ENCODE assay signal across 14 cellular contexts in the genomic region with DNA sequence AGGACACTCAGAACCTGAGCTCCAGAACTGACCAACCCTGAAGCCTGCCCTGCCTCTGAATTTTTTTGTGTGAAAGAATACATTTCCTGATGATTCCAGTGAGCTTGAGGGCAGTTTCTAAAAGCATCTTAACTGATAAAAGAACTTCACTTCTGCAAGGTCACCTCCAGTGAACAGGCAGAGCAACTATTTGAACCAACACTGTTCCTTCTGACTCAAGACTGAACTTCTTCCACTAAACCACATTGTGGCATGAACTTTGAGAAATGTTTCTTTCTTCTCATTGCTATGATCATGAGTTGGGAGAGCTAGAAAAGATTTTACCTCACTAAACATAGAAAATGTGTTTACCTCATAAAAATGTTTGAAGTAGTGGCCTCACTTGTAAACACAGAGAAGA.
DNase-seq lines count a peak whose midpoint lies in the region; ATAC-seq, FAIRE-seq and TF ChIP-seq lines count a peak whose summit lies in the region.
"Had no signal": no experiment of that assay in that cellular context is flagged by ENCODE, and none has a peak within 500 bp of the region (broad histone marks: within the 10 kb centered on the region; RNA-seq: fewer than 3 reads in every experiment).

No MANE protein-coding gene starts in this region.

- TF ChIP-seq POLR2A in GM12892 (IDR thresholded peaks at IDR 0.05; ENCODE audit: low read depth, low read length) (no peak), GM12878 (IDR thresholded peaks at IDR 0.05; ENCODE audit: low read depth, low read length) (no peak)

- intact Hi-C loops in GM12878 (cut with micrococcal nuclease; ENCODE audit: unreplicated experiment): no loop called here
- intact Hi-C loops in Caco-2 (cut with micrococcal nuclease; ENCODE audit: unreplicated experiment): no loop called here
- intact Hi-C loops in head of caudate nucleus (cut with DNase I): no loop called here

- H3K27me3 ChIP-seq in GM12878 (replicated peaks in 1 of 2; ENCODE audit: control insufficient read depth in 2 of 2, insufficient read depth in 2 of 2, low read length in 1 of 2) (no peaks in the 10 kb centered on the region), Caco-2 (replicated peaks; ENCODE audit: control insufficient read depth, insufficient read depth, low read length) (no peaks in the 10 kb centered on the region)
- H3K27me3 ChIP-seq: sigmoid colon, SJSA1 had no signal

- H3K4me3 Mint-ChIP-seq in Caco-2 (ENCODE audit: unreplicated experiment): no peak overlapping the region
- H3K4me3 Mint-ChIP-seq: CD4-positive, CD25-positive, alpha-beta regulatory T cell; H9 had no signal

- peak; percentile 67 for FAIRE-seq in GM12892 (lab: Jason Lieb, UNC)
- FAIRE-seq in GM12878 (lab: Jason Lieb, UNC): peak; percentile 52

- ATAC-seq in GM19395 (IDR thresholded peaks at IDR 0.05; ENCODE audit: unreplicated experiment): peak; percentile 74
- peak; percentile 60 for ATAC-seq in HG03378 (IDR thresholded peaks at IDR 0.05; ENCODE audit: unreplicated experiment)
- peak; percentile 77 for ATAC-seq in GM12878
- no peak for ATAC-seq in GM18873 (IDR thresholded peaks at IDR 0.05; ENCODE audit: low FRiP score, unreplicated experiment)

- no peaks in the 10 kb centered on the region for H3K4me1 Mint-ChIP-seq in Caco-2 (ENCODE audit: low read depth, unreplicated experiment)
- H3K4me1 Mint-ChIP-seq: H9 had no signal

- H3K9me3 ChIP-seq in GM12878 (replicated peaks; ENCODE audit: control insufficient read depth, insufficient read depth, low read length) (no peaks in the 10 kb centered on the region), Caco-2 (no peaks in the 10 kb centered on the region)
- H3K9me3 ChIP-seq: sigmoid colon, SJSA1 had no signal

- no peaks in the 10 kb centered on the region for H3K9me3 Mint-ChIP-seq in Caco-2 (ENCODE audit: unreplicated experiment)
- H3K9me3 Mint-ChIP-seq: CD4-positive, CD25-positive, alpha-beta regulatory T cell; H9 had no signal

- no peak for TF ChIP-seq RAD21 in GM12878 (IDR thresholded peaks at IDR 0.05; ENCODE audit: insufficient read depth, low read depth, low read length)

- peak in 1 of 2 experiments; percentile 16; a peak in 1 of 4 replicates for TF ChIP-seq EP300 in GM12878 (IDR thresholded peaks at IDR 0.05; ENCODE audit: borderline replicate concordance in 1 of 2, control insufficient read depth in 1 of 2, low read depth in 2 of 2, low read length in 2 of 2)

- no TSS peak for BruUV-seq in GM12878 (replicated peaks; lab: Mats Ljungman, UMichigan)
- no TSS peak for BruUV-seq in Caco-2 (replicated peaks; lab: Mats Ljungman, UMichigan)

- H3K4me1 ChIP-seq in GM12878 (ENCODE audit: control insufficient read depth, insufficient read depth, low read length) (peaks cover 26% of the 10 kb centered on the region), Caco-2 (0 out of 2 replicates have a peak, but pooled peaks cover 4% of the 10 kb centered on the region)
- H3K4me1 ChIP-seq: sigmoid colon, SJSA1 had no signal

- H3K4me2 ChIP-seq in GM12878 (ENCODE audit: control insufficient read depth, insufficient read depth): peak overlapping the region; percentile 69

- peak overlapping the region; percentile 62 for H3K27ac ChIP-seq in GM12878 (ENCODE audit: control insufficient read depth, insufficient read depth)
- H3K27ac ChIP-seq: sigmoid colon, SJSA1 had no signal

- no peaks in the 10 kb centered on the region for H3K27me3 Mint-ChIP-seq in Caco-2 (ENCODE audit: insufficient read depth, unreplicated experiment)
- H3K27me3 Mint-ChIP-seq: CD4-positive, CD25-positive, alpha-beta regulatory T cell had no signal

- H3K36me3 Mint-ChIP-seq in Caco-2 (ENCODE audit: insufficient read depth, unreplicated experiment): no peaks in the 10 kb centered on the region

- H3K79me2 ChIP-seq in GM12878 (ENCODE audit: control insufficient read depth, insufficient read depth, low read length): peaks cover 47% of the 10 kb centered on the region

- H3K36me3 ChIP-seq in GM12878 (ENCODE audit: control insufficient read depth in 2 of 2, insufficient read depth in 2 of 2, low read length in 1 of 2) (peaks cover 0 to 9% of the 10 kb centered on the region in 2 experiments; a peak in 2 of 4 replicates), Caco-2 (ENCODE audit: control insufficient read depth, insufficient read depth, low read length) (no peaks in the 10 kb centered on the region)
- H3K36me3 ChIP-seq: sigmoid colon, SJSA1 had no signal

- no peak overlapping the region for H2AFZ ChIP-seq in GM12878 (ENCODE audit: control insufficient read depth, low read depth, low read length)

- H3K27ac Mint-ChIP-seq in Caco-2 (ENCODE audit: unreplicated experiment): no peak overlapping the region
- H3K27ac Mint-ChIP-seq: H9 had no signal

- SMC1A ChIA-PET in GM12878 (lab: Charles Lee; ENCODE audit: uncharacterized antibody, unreplicated experiment): interaction anchor here (0.8 to 35.8 kb wide), 6 partner anchors 6 to 85 kb away, joined by 4 to 945 read pairs (median 222); partner anchors contain the start of gene SERTAD2

- H4K20me1 ChIP-seq in GM12878 (ENCODE audit: control insufficient read depth, insufficient read depth): no peaks in the 10 kb centered on the region

- TF ChIP-seq CTCF in GM12878 (IDR thresholded peaks at IDR 0.05 in 2 of 3, conservative IDR thresholded peaks at IDR 0.05 in 1 of 3; ENCODE audit: control insufficient read depth in 2 of 3, extremely low read depth in 1 of 3, insufficient read depth in 1 of 3, low read depth in 3 of 3, low read length in 3 of 3) (no peak), Caco-2 (IDR thresholded peaks at IDR 0.05; ENCODE audit: insufficient read depth in 1 of 2, low read depth in 1 of 2, low read length in 1 of 2, severe bottlenecking in 1 of 2, unreplicated experiment in 1 of 2) (no peak)

- CTCF ChIA-PET in GM12878 (lab: Yijun Ruan, JAX): interaction anchor here (1.1 to 4.4 kb wide), 5 partner anchors 10 to 91 kb away, joined by 3 to 24 read pairs (median 8); no protein-coding TSS in a partner anchor
- CTCF ChIA-PET in Caco-2 (lab: Charles Lee): no interaction called here

- POLR2A ChIA-PET in GM12878 (lab: Charles Lee) (interaction anchor here (0.6 to 3.8 kb wide), 6 partner anchors 10 to 86 kb away, joined by 3 to 49 read pairs (median 4); no protein-coding TSS in a partner anchor), Caco-2 (lab: Charles Lee) (interaction anchor here (0.5 kb wide), 1 partner anchor 761 kb away, joined by 8 read pairs; no protein-coding TSS in a partner anchor)

- no peak for DNase-seq in GM12892 (ENCODE audit: insufficient read length)
- DNase-seq in GM12878 (ENCODE audit: low read depth, low spot score): peak; percentile 61
- DNase-seq in Caco-2: no peak
- DNase-seq in NCI-H524 (lab: John Stamatoyannopoulos, UW): no peak
- DNase-seq in head of caudate nucleus: no peak
- DNase-seq: H9, NCI-H1092 treated with DMSO at 0.1 percent for 48 hours, NCI-H526 treated with DMSO at 0.1 percent for 48 hours, sigmoid colon had no signal

- RAD21 ChIA-PET in GM12878 (lab: Charles Lee; ENCODE audit: unreplicated experiment): interaction anchor here (1.1 to 4.7 kb wide), 7 partner anchors 10 to 94 kb away, joined by 3 to 38 read pairs (median 4); no protein-coding TSS in a partner anchor

- H3K9ac ChIP-seq in GM12878 (ENCODE audit: control insufficient read depth, insufficient read depth, low read length): no peak overlapping the region

- H3K4me3 ChIP-seq in GM12878: peak overlapping the region; percentile 2; the same call in 1 of the 2 replicates
- H3K4me3 ChIP-seq in Caco-2 (ENCODE audit: low read depth, low read length): no peak overlapping the region
- H3K4me3 ChIP-seq: sigmoid colon, SJSA1 had no signal

- in situ Hi-C loops in GM12878 (cut with MboI): no loop called here

TF ChIP-seq in GM12878, 131 proteins besides CTCF, POLR2A, EP300 and RAD21 (continues in another document):
- TF ChIP-seq ATF2 (IDR thresholded peaks at IDR 0.05; ENCODE audit: low read length) (peak; percentile 30; the same call in 1 of the 2 replicates), REST (IDR thresholded peaks at IDR 0.05; ENCODE audit: low read depth, low read length) (no peak), IKZF2 (IDR thresholded peaks at IDR 0.05) (peak in 1 of 2 experiments; percentile 62; a peak in 3 of 4 replicates), CBFB (IDR thresholded peaks at IDR 0.05; ENCODE audit: low read depth) (peak; percentile 55; the same call in 1 of the 2 replicates), TCF7 (IDR thresholded peaks at IDR 0.05; ENCODE audit: borderline replicate concordance) (peak; percentile 25; the same call in 1 of the 2 replicates), RUNX3 (IDR thresholded peaks at IDR 0.05; ENCODE audit: low read length) (peak; percentile 87)
